Comparison of ENCODE assay signal across 8 cellular contexts in genomic region chr6:5095236-5095635, GRCh38. TPM values are rescaled to one million over a fixed set of nuclear protein-coding genes. Genes with fewer than 3 reads are reported as not detected.
DNase-seq lines count a peak whose midpoint lies in the region; ATAC-seq and TF ChIP-seq lines count a peak whose summit lies in the region.

No MANE protein-coding gene starts in this region.

- H3K27ac Mint-ChIP-seq in IgD-negative memory B cell (peak overlapping the region in 2 of 3 donors; percentile 17 to 36), MCF 10A (ENCODE audit: low read depth, unreplicated experiment) (no peak overlapping the region)

- DNase-seq in HCEC 1CT: peak; percentile 15
- peak; percentile 81 for DNase-seq in kidney tubule cell (ENCODE audit: low spot score)
- no peak for DNase-seq in AG20443 (ENCODE audit: low spot score)
- DNase-seq in MCF 10A (ENCODE audit: unreplicated experiment): no peak
- DNase-seq in iPS-NIHi11 (ENCODE audit: low spot score): no peak
- DNase-seq in NCI-H2081 treated with DMSO at 0.1 percent for 48 hours (lab: John Stamatoyannopoulos, UW): no peak

- intact Hi-C loops in MCF 10A (cut with micrococcal nuclease): no loop called here

- peak; percentile 90 for ATAC-seq in GM18867 (IDR thresholded peaks at IDR 0.05; ENCODE audit: unreplicated experiment)

- no TSS peak for BruUV-seq in MCF 10A (replicated peaks; lab: Mats Ljungman, UMichigan)

- H3K9me3 Mint-ChIP-seq in IgD-negative memory B cell (no peaks in the 10 kb centered on the region), MCF 10A (ENCODE audit: unreplicated experiment) (no peaks in the 10 kb centered on the region)

- H3K36me3 Mint-ChIP-seq in IgD-negative memory B cell (no peaks in the 10 kb centered on the region), MCF 10A (ENCODE audit: insufficient read depth, unreplicated experiment) (no peaks in the 10 kb centered on the region)

- H3K4me3 Mint-ChIP-seq in IgD-negative memory B cell: peak overlapping the region in 1 of 4 donors; percentile 67
- H3K4me3 Mint-ChIP-seq in MCF 10A (ENCODE audit: unreplicated experiment): no peak overlapping the region

- H3K27me3 Mint-ChIP-seq in IgD-negative memory B cell (peaks cover 11% of the 10 kb centered on the region), MCF 10A (ENCODE audit: insufficient read depth, unreplicated experiment) (peaks cover 12% of the 10 kb centered on the region)

- TF ChIP-seq CTCF in MCF 10A (IDR thresholded peaks at IDR 0.05; ENCODE audit: unreplicated experiment): no peak

- POLR2A ChIA-PET in MCF 10A (lab: Yijun Ruan, JAX): no interaction called here

- peaks cover 32 to 36% (median 34%) of the 10 kb centered on the region in 3 donors for H3K4me1 Mint-ChIP-seq in IgD-negative memory B cell
- H3K4me1 Mint-ChIP-seq in MCF 10A (ENCODE audit: insufficient read depth, unreplicated experiment): peaks cover 14% of the 10 kb centered on the region

- CTCF ChIA-PET in MCF 10A (lab: Yijun Ruan, JAX): no interaction called here

RNA-seq across cellular contexts. Expression of gene PPP1R3G, which starts 10.1 kb away (rescaled TPM):
- 0.23 TPM for polyA plus RNA-seq in IgD-negative memory B cell
- 0.07 TPM in 2 replicates for total RNA-seq in MCF 10A (2022)

Comparison
In these comparisons a context has a peak if more than half of its experiments do, and no peak if none do; other contexts are left out.
1. DNase-seq: peak in HCEC 1CT (single experiment) and kidney tubule cell (single experiment); none in AG20443 (single experiment), MCF 10A (single experiment), iPS-NIHi11 (single experiment) and NCI-H2081 treated with DMSO at 0.1 percent for 48 hours (single experiment).